ENCODE assay signal across 1 cellular context in the genomic region with DNA sequence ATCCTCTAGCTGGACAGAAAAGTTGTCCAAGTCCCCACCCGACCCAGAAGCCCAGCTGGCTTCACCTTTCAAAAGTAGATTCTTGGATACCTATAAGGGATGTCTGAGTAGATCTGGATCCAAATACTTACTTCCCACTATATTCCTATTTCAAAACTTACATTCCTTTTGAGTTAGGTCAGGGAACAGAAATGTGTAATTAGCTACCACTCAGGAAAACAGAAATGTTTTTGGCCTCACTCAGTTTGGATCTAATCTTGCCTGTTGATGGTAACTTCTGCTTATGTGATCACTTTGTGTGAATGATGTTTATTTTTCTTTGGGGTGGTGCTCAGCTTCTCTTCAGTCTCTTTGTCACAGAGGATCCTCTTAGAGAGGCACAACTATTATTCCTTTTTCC.
TF ChIP-seq lines count a peak whose summit lies in the region.

No MANE protein-coding gene starts in this region.

TF ChIP-seq in IMR-90, 13 proteins besides CTCF, POLR2A, EP300 and RAD21 (continued from another document):
- TF ChIP-seq, protein P1, sequence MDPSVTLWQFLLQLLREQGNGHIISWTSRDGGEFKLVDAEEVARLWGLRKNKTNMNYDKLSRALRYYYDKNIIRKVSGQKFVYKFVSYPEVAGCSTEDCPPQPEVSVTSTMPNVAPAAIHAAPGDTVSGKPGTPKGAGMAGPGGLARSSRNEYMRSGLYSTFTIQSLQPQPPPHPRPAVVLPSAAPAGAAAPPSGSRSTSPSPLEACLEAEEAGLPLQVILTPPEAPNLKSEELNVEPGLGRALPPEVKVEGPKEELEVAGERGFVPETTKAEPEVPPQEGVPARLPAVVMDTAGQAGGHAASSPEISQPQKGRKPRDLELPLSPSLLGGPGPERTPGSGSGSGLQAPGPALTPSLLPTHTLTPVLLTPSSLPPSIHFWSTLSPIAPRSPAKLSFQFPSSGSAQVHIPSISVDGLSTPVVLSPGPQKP (IDR thresholded peaks at IDR 0.05; ENCODE audit: borderline replicate concordance, low read depth, low read length) = no peak
- TF ChIP-seq CEBPB (IDR thresholded peaks at IDR 0.05; ENCODE audit: low read depth, low read length) = no peak
- no peak for TF ChIP-seq MXI1 (IDR thresholded peaks at IDR 0.05; ENCODE audit: borderline replicate concordance, low read depth, low read length)
- no peak for TF ChIP-seq BHLHE40 (IDR thresholded peaks at IDR 0.05; ENCODE audit: low read depth, low read length)
- no peak for TF ChIP-seq NFE2L2 (IDR thresholded peaks at IDR 0.05; ENCODE audit: low read depth, low read length)
- TF ChIP-seq FOS (IDR thresholded peaks at IDR 0.05; ENCODE audit: low read depth, low read length) = no peak
- TF ChIP-seq CHD1 (IDR thresholded peaks at IDR 0.05; ENCODE audit: low read depth, low read length) = no peak
- TF ChIP-seq MAFK (IDR thresholded peaks at IDR 0.05; ENCODE audit: low read depth, low read length) = no peak
- no peak for TF ChIP-seq SMC3 (IDR thresholded peaks at IDR 0.05; ENCODE audit: low read depth, low read length)
- TF ChIP-seq, protein P2, sequence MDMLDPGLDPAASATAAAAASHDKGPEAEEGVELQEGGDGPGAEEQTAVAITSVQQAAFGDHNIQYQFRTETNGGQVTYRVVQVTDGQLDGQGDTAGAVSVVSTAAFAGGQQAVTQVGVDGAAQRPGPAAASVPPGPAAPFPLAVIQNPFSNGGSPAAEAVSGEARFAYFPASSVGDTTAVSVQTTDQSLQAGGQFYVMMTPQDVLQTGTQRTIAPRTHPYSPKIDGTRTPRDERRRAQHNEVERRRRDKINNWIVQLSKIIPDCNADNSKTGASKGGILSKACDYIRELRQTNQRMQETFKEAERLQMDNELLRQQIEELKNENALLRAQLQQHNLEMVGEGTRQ (IDR thresholded peaks at IDR 0.05; ENCODE audit: low read depth, low read length) = no peak
- TF ChIP-seq MAZ (IDR thresholded peaks at IDR 0.05; ENCODE audit: borderline replicate concordance, low read depth, low read length) = no peak
TF ChIP-seq in IMR-90: peak in this region for 0.
